23 cellular contexts compared by ENCODE assay signal in genomic region chr19:19655641-19656343, GRCh38. TPM values are rescaled to one million over a fixed set of nuclear protein-coding genes. Genes with fewer than 3 reads are reported as not detected.
DNase-seq lines count a peak whose midpoint lies in the region; ATAC-seq, FAIRE-seq and TF ChIP-seq lines count a peak whose summit lies in the region.
"Had no signal": no experiment of that assay in that cellular context is flagged by ENCODE, and none has a peak within 500 bp of the region (broad histone marks: within the 10 kb centered on the region; RNA-seq: fewer than 3 reads in every experiment).

No MANE protein-coding gene starts in this region.

- no peak overlapping the region for H3K4me3 ChIP-seq in heart right ventricle
- H3K4me3 ChIP-seq: BLaER1, GM23338, PC-9, SJCRH30 had no signal

- H3K9me3 Mint-ChIP-seq in stimulated activated effector memory CD8-positive, alpha-beta T cell treated with anti-CD3 and anti-CD28 coated beads, Interleukin-12 subunit alpha, Interleukin-12 subunit beta, amount 100 ng/mL, for 72 hours: no peaks in the 10 kb centered on the region
- H3K9me3 Mint-ChIP-seq: CD4-positive, alpha-beta memory T cell; GM23338 had no signal

- DNase-seq in Right ventricle myocardium superior (peak; percentile 19), heart right ventricle (no peak), GM13976 (ENCODE audit: low spot score) (peak; percentile 28), hepatic stellate cell (ENCODE audit: low spot score) (peak; percentile 2), RCC 7860 (ENCODE audit: low spot score) (no peak)
- no peak for DNase-seq in stimulated activated effector memory CD8-positive, alpha-beta T cell treated with anti-CD3 and anti-CD28 coated beads, Interleukin-12 subunit alpha, Interleukin-12 subunit beta, amount 100 ng/mL, for 72 hours (ENCODE audit: low spot score in 2 of 2)
- no peak for DNase-seq in activated effector memory CD4-positive, alpha-beta T cell treated with anti-CD3 and anti-CD28 coated beads, Interleukin-2, amount 50 U/mL, for 16 hours
- DNase-seq: DMS153, NCI-H1092 treated with DMSO at 0.1 percent for 48 hours, NCI-H146, NCI-H2029, NCI-H226, NCI-H510A treated with DMSO at 0.1 percent for 48 hours, NCI-H748 treated with DMSO at 0.1 percent for 48 hours, PC-9, SJCRH30 had no signal

- no peaks in the 10 kb centered on the region for H3K27me3 ChIP-seq in heart right ventricle
- H3K27me3 ChIP-seq: BLaER1, SJCRH30 had no signal

- ATAC-seq in Right ventricle myocardium superior (ENCODE audit: poor library complexity): no peak
- ATAC-seq in heart right ventricle: no peak
- no peak for ATAC-seq in stimulated activated effector memory CD8-positive, alpha-beta T cell treated with anti-CD3 and anti-CD28 coated beads, Interleukin-12 subunit alpha, Interleukin-12 subunit beta, amount 100 ng/mL, for 72 hours
- ATAC-seq in GM18870 (IDR thresholded peaks at IDR 0.05; ENCODE audit: unreplicated experiment): no peak
- ATAC-seq: GM23338, HCT116 had no signal

- intact Hi-C loops in Right ventricle myocardium superior (cut with DNase I) (no loop called here), heart right ventricle (cut with DNase I) (no loop called here)

- H3K36me3 ChIP-seq in heart right ventricle: peaks cover 7 to 97% (median 65%) of the 10 kb centered on the region in 9 donors

- FAIRE-seq in RCC 7860 (lab: Jason Lieb, UNC): no peak

- WGBS in heart right ventricle, 2 donors: 92 to 93% methylated on average over 27 of the region's 27 CpGs

- H3K36me3 Mint-ChIP-seq in stimulated activated effector memory CD8-positive, alpha-beta T cell treated with anti-CD3 and anti-CD28 coated beads, Interleukin-12 subunit alpha, Interleukin-12 subunit beta, amount 100 ng/mL, for 72 hours: peaks cover 93% of the 10 kb centered on the region

- peaks cover 12% of the 10 kb centered on the region for H3K4me1 Mint-ChIP-seq in stimulated activated effector memory CD8-positive, alpha-beta T cell treated with anti-CD3 and anti-CD28 coated beads, Interleukin-12 subunit alpha, Interleukin-12 subunit beta, amount 100 ng/mL, for 72 hours
- H3K4me1 Mint-ChIP-seq: GM23338 had no signal

- H3K27ac ChIP-seq in heart right ventricle: no peak overlapping the region
- H3K27ac ChIP-seq: BLaER1, KMS-11, PC-9, SJCRH30 had no signal

- in situ Hi-C loops in GM13976 (cut with MboI; ENCODE audit: low sequenced_read_pairs, unreplicated experiment): no loop called here

- peaks cover 0 to 6% (median 0%) of the 10 kb centered on the region in 9 donors for H3K4me1 ChIP-seq in heart right ventricle

- H3K4me3 Mint-ChIP-seq in stimulated activated effector memory CD8-positive, alpha-beta T cell treated with anti-CD3 and anti-CD28 coated beads, Interleukin-12 subunit alpha, Interleukin-12 subunit beta, amount 100 ng/mL, for 72 hours: no peak overlapping the region
- H3K4me3 Mint-ChIP-seq: CD4-positive, alpha-beta memory T cell; GM23338 had no signal

- H3K27ac Mint-ChIP-seq in stimulated activated effector memory CD8-positive, alpha-beta T cell treated with anti-CD3 and anti-CD28 coated beads, Interleukin-12 subunit alpha, Interleukin-12 subunit beta, amount 100 ng/mL, for 72 hours: peak overlapping the region; percentile 69
- H3K27ac Mint-ChIP-seq: GM23338 had no signal

- H3K9me3 ChIP-seq in heart right ventricle: no peaks in the 10 kb centered on the region
- H3K9me3 ChIP-seq: BLaER1, SJCRH30 had no signal

- TF ChIP-seq CTCF in heart right ventricle (IDR thresholded peaks at IDR 0.05) (no peak), GM13976 (IDR thresholded peaks at IDR 0.05; ENCODE audit: borderline replicate concordance, control extremely low read depth, extremely low read depth, insufficient read depth, missing control alignments) (no peak)

RNA-seq across cellular contexts. Expression of gene ATP13A1, which starts 7.7 kb away (rescaled TPM):
- 16.2 TPM for total RNA-seq in Right ventricle myocardium superior
- total RNA-seq in heart right ventricle: 10 to 100 TPM; 12.3 to 28.2 (median 18.4) TPM
- polyA plus RNA-seq in heart right ventricle: 10 to 100 TPM; 23.2 to 34.5 TPM

RNA-seq across cellular contexts. Expression of gene GMIP, which starts 12.3 kb away (rescaled TPM):
- total RNA-seq in Right ventricle myocardium superior (3.0 TPM), heart right ventricle (10 to 100 TPM in 1 of 10 donors, 1 to 10 TPM in 9; 1.4 to 11.8 (median 2.4) TPM)
- polyA plus RNA-seq in heart right ventricle: 1 to 10 TPM; 1.6 to 2.5 TPM

RNA-seq across cellular contexts. Expression of gene ZNF101, which starts 12.8 kb away (rescaled TPM):
- total RNA-seq in Right ventricle myocardium superior (2.9 TPM), heart right ventricle (1 to 10 TPM; 2.5 to 5.7 (median 3.8) TPM)
- 1 to 10 TPM; 3.1 to 6.9 TPM for polyA plus RNA-seq in heart right ventricle

RNA-seq across cellular contexts. Expression of gene LPAR2, which starts 27.8 kb away (rescaled TPM):
- total RNA-seq in Right ventricle myocardium superior: 1.7 TPM
- 1 to 10 TPM in 3 of 10 donors, under 1 TPM in 6, not detected in 1; 0.25 to 1.9 (median 0.94) TPM for total RNA-seq in heart right ventricle
- polyA plus RNA-seq in heart right ventricle: 1 to 10 TPM in 1 of 2 donors, under 1 TPM in 1; 0.52 to 1.2 TPM

RNA-seq across cellular contexts. Expression of gene PBX4, which starts 37.3 kb away (rescaled TPM):
- total RNA-seq in Right ventricle myocardium superior (not detected), heart right ventricle (1 to 10 TPM in 1 of 10 donors, under 1 TPM in 2, not detected in 7; 0.25 to 1.2 (median 0.36) TPM)
- polyA plus RNA-seq in heart right ventricle: under 1 TPM; 0.06 to 0.51 TPM
- total RNA-seq: HT1080 had no signal

Comparison
In these comparisons a context has a peak if more than half of its experiments do, and no peak if none do; other contexts are left out.
1. DNase-seq: peak in Right ventricle myocardium superior (single experiment), GM13976 (single experiment) and hepatic stellate cell (single experiment); none in heart right ventricle (0 of 2), stimulated activated effector memory CD8-positive, alpha-beta T cell treated with anti-CD3 and anti-CD28 coated beads, Interleukin-12 subunit alpha, Interleukin-12 subunit beta, amount 100 ng/mL, for 72 hours (0 of 2), activated effector memory CD4-positive, alpha-beta T cell treated with anti-CD3 and anti-CD28 coated beads, Interleukin-2, amount 50 U/mL, for 16 hours (single experiment) and RCC 7860 (single experiment).